In the genomic region with DNA sequence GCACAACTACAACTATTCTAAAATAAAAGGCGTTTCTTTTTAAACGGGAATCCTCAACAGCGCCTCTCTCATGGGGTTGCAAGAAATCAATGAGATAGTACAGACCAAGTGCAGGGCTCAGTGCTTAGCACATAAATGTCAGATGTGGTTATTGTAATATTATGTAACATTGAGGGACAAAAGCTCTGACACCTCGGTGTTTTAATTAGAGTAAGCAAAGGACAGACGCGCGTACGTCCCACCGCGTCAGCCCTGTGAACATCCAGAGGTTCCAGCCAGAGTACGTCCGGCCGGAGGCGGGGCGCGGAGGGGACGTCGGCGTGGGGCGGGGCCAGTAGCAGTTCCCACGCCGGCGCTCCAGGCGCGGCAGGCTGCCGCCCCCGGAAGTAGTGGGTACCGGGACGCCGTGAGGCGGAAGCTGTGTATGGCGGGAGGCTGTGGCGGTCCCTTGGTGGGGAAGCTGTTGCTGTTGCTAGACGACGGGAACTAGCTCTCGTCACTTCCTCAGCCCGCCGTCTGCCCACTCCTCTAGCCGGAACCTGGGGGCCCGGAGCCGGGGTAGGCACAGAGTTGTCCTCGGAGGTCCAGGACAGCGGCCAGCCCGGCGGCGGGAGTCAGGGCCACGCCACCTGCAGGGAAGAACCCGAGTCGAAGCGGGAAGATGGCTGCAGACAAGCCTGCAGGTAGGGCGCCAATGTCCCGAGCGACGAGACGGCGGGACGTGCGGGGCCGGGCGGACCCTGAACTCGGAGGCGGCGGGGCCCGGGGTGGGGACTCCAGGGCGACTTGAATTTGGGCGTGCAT, we compare ENCODE assay signal across 8 cellular contexts. TPM values are rescaled to one million over a fixed set of nuclear protein-coding genes. Genes with fewer than 3 reads are reported as not detected.
DNase-seq lines count a peak whose midpoint lies in the region; ATAC-seq and TF ChIP-seq lines count a peak whose summit lies in the region.

A gene with protein sequence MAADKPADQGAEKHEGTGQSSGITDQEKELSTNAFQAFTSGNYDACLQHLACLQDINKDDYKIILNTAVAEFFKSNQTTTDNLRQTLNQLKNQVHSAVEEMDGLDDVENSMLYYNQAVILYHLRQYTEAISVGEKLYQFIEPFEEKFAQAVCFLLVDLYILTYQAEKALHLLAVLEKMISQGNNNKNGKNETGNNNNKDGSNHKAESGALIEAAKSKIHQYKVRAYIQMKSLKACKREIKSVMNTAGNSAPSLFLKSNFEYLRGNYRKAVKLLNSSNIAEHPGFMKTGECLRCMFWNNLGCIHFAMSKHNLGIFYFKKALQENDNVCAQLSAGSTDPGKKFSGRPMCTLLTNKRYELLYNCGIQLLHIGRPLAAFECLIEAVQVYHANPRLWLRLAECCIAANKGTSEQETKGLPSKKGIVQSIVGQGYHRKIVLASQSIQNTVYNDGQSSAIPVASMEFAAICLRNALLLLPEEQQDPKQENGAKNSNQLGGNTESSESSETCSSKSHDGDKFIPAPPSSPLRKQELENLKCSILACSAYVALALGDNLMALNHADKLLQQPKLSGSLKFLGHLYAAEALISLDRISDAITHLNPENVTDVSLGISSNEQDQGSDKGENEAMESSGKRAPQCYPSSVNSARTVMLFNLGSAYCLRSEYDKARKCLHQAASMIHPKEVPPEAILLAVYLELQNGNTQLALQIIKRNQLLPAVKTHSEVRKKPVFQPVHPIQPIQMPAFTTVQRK (plus strand): TSS at position 389 of the 804 bp plus-strand sequence. CDS start 273 bp downstream, at position 662.

- H3K4me1 Mint-ChIP-seq in activated naive CD4-positive, alpha-beta T cell treated with anti-CD3 and anti-CD28 coated beads, Interleukin-2, amount 10 ng/mL, durations not matched to agents 7 days and 5 days, result peaks cover 32% of the 10 kb centered on the region

- peaks cover 0 to 25% (median 12%) of the 10 kb centered on the region in 3 donors for H3K4me1 ChIP-seq in gastroesophageal sphincter
- H3K4me1 ChIP-seq in neutrophil (ENCODE audit: control insufficient read depth in 1 of 2, insufficient read depth in 1 of 2, low read depth in 1 of 2, low read length in 1 of 2), result peaks cover 18% of the 10 kb centered on the region in 2 experiments

- H3K9me3 ChIP-seq in SK-N-MC (ENCODE audit: low read depth, low read length) (no peaks in the 10 kb centered on the region), gastroesophageal sphincter (no peaks in the 10 kb centered on the region), neutrophil (no peaks in the 10 kb centered on the region)

- no peaks in the 10 kb centered on the region for H3K9me3 Mint-ChIP-seq in activated naive CD4-positive, alpha-beta T cell treated with anti-CD3 and anti-CD28 coated beads, Interleukin-2, amount 10 ng/mL, durations not matched to agents 7 days and 5 days

- TF ChIP-seq POLR2A in NB4 (IDR thresholded peaks at IDR 0.05; ENCODE audit: extremely low read depth, insufficient read length) (peak; percentile 66), gastroesophageal sphincter (IDR thresholded peaks at IDR 0.05) (peak; percentile 39 to 44)

- CTCF ChIA-PET in activated naive CD4-positive, alpha-beta T cell treated with anti-CD3 and anti-CD28 coated beads, Interleukin-2, amount 10 ng/mL, durations not matched to agents 7 days and 5 days (lab: Charles Lee), result interaction anchor here (0.6 to 1.1 kb wide), 2 partner anchors 10 to 389 kb away, joined by 3 read pairs; no protein-coding TSS in a partner anchor

- H3K9ac ChIP-seq in SK-N-MC (ENCODE audit: insufficient read length), result peak within 1 kb of the TSS; percentile 63

- H3K27me3 ChIP-seq in gastroesophageal sphincter (no peaks in the 10 kb centered on the region), neutrophil (peaks cover 4% of the 10 kb centered on the region)

- TF ChIP-seq EP300 in gastroesophageal sphincter (IDR thresholded peaks at IDR 0.05), result no peak

- TF ChIP-seq CTCF in NB4 (IDR thresholded peaks at IDR 0.05; ENCODE audit: low read depth, low read length) (no peak), gastroesophageal sphincter (IDR thresholded peaks at IDR 0.05) (peak in 3 of 4 experiments; percentile 39 to 55 (median 39)), neutrophil (IDR thresholded peaks at IDR 0.05) (peak; percentile 68)

- H3K4me3 Mint-ChIP-seq in activated naive CD4-positive, alpha-beta T cell treated with anti-CD3 and anti-CD28 coated beads, Interleukin-2, amount 10 ng/mL, durations not matched to agents 7 days and 5 days, result peak within 1 kb of the TSS; percentile 92

- H3K36me3 ChIP-seq in SK-N-MC (ENCODE audit: insufficient read depth, low read length) (no peaks in the 10 kb centered on the region; the same call in 1 of the 2 replicates), gastroesophageal sphincter (no peaks in the 10 kb centered on the region), neutrophil (no peaks in the 10 kb centered on the region)

- peak within 1 kb of the TSS; percentile 91 for H3K27ac Mint-ChIP-seq in activated naive CD4-positive, alpha-beta T cell treated with anti-CD3 and anti-CD28 coated beads, Interleukin-2, amount 10 ng/mL, durations not matched to agents 7 days and 5 days

- peak within 1 kb of the TSS; percentile 42; the same call in 1 of the 2 replicates for H3K27ac ChIP-seq in SK-N-MC
- H3K27ac ChIP-seq in gastroesophageal sphincter, result peak within 1 kb of the TSS; percentile 19 to 90 (median 87)
- peak within 1 kb of the TSS; percentile 95 for H3K27ac ChIP-seq in neutrophil
- H3K27ac ChIP-seq in substantia nigra (ENCODE audit: low read depth, low read length, poor library complexity, severe bottlenecking), result peak within 1 kb of the TSS; percentile 86

- H3K4me3 ChIP-seq in GM08714 (ENCODE audit: low read length), result peak within 1 kb of the TSS; percentile 94
- H3K4me3 ChIP-seq in NB4 (ENCODE audit: low read depth, low read length), result peak within 1 kb of the TSS; percentile 92
- H3K4me3 ChIP-seq in SK-N-MC, result peak within 1 kb of the TSS; percentile 77
- peak within 1 kb of the TSS; percentile 47 to 68 for H3K4me3 ChIP-seq in gastroesophageal sphincter
- H3K4me3 ChIP-seq in neutrophil (ENCODE audit: low read depth in 1 of 2, low read length in 1 of 2), result peak within 1 kb of the TSS; percentile 80 to 87

- DNase-seq in NB4 (ENCODE audit: low read depth) (peak; percentile 97), SK-N-MC (ENCODE audit: low read depth, low spot score) (peak; percentile 34), substantia nigra (lab: John Stamatoyannopoulos, UW) (peak; percentile 54 to 98 (median 94))
- peak; percentile 97 for DNase-seq in activated naive CD4-positive, alpha-beta T cell treated with anti-CD3 and anti-CD28 coated beads, Interleukin-2, amount 10 ng/mL, durations not matched to agents 7 days and 5 days

- ATAC-seq in HG02571 (IDR thresholded peaks at IDR 0.05; ENCODE audit: unreplicated experiment) (peak; percentile 98), gastroesophageal sphincter (peak; percentile 100)

- peaks cover 3% of the 10 kb centered on the region for H3K27me3 Mint-ChIP-seq in activated naive CD4-positive, alpha-beta T cell treated with anti-CD3 and anti-CD28 coated beads, Interleukin-2, amount 10 ng/mL, durations not matched to agents 7 days and 5 days

- 0 to 1% methylated on average over 3 to 8 of the region's 66 CpGs for WGBS in gastroesophageal sphincter (ENCODE audit: low coverage in 1 of 2), 2 donors

- H3K36me3 Mint-ChIP-seq in activated naive CD4-positive, alpha-beta T cell treated with anti-CD3 and anti-CD28 coated beads, Interleukin-2, amount 10 ng/mL, durations not matched to agents 7 days and 5 days, result peaks cover 20% of the 10 kb centered on the region

RNA-seq across cellular contexts. Expression of the gene that starts here (rescaled TPM):
- total RNA-seq in gastroesophageal sphincter, result 10 to 100 TPM; 11.8 to 18.7 (median 15.1) TPM

Comparison
In these comparisons a context has a peak if more than half of its experiments do, and no peak if none do; other contexts are left out.
1. Peak in every context shown above with its lines: DNase-seq, ATAC-seq, H3K4me3 ChIP-seq and H3K27ac ChIP-seq.
2. DNase-seq: peak in every context shown above with its lines; median percentile 97 in NB4; 97 in activated naive CD4-positive, alpha-beta T cell treated with anti-CD3 and anti-CD28 coated beads, Interleukin-2, amount 10 ng/mL, durations not matched to agents 7 days and 5 days; 94 in substantia nigra; 34 in SK-N-MC.
3. H3K27ac ChIP-seq: peak in every context shown above with its lines; median percentile 95 in neutrophil; 87 in gastroesophageal sphincter; 86 in substantia nigra; 42 in SK-N-MC.